8 cellular contexts compared by ENCODE assay signal in genomic region chr2:158456309-158457066, GRCh38. TPM values are rescaled to one million over a fixed set of nuclear protein-coding genes. Genes with fewer than 3 reads are reported as not detected.
A peak's percentile ranks its signal among the peaks of the same experiment; 100 is the strongest.
DNase-seq lines count a peak whose midpoint lies in the region; TF ChIP-seq lines count a peak whose summit lies in the region.

Gene CCDC148 (minus strand): TSS chr2:158456753. CDS start chr2:158456439, 314 bp downstream.
Gene PKP4 (plus strand): TSS chr2:158456952. CDS start chr2:158533185, 76,233 bp downstream.

- H3K9me3 ChIP-seq in SK-N-MC (ENCODE audit: low read depth, low read length) = no peaks in the 10 kb centered on the region

- H3K27ac ChIP-seq in SK-N-MC = no peak within 1 kb of the TSS

- peaks cover 37% of the 10 kb centered on the region for H3K4me1 Mint-ChIP-seq in HFFc6 (ENCODE audit: low read depth)
- H3K4me1 Mint-ChIP-seq in activated naive CD4-positive, alpha-beta T cell treated with anti-CD3 and anti-CD28 coated beads, Interleukin-2, amount 50 U/mL, for 24 hours = peaks cover 27% of the 10 kb centered on the region

- no peaks in the 10 kb centered on the region for H3K36me3 ChIP-seq in SK-N-MC (ENCODE audit: insufficient read depth, low read length)

- peak; percentile 34 for TF ChIP-seq POLR2A in NB4 (IDR thresholded peaks at IDR 0.05; ENCODE audit: extremely low read depth, insufficient read length)

- no peak; the same call in 1 of the 2 replicates for TF ChIP-seq CTCF in HFFc6 (IDR thresholded peaks at IDR 0.05)
- TF ChIP-seq CTCF in NB4 (IDR thresholded peaks at IDR 0.05; ENCODE audit: low read depth, low read length) = no peak

- H3K36me3 Mint-ChIP-seq in HFFc6 (ENCODE audit: low read depth) = no peaks in the 10 kb centered on the region
- no peaks in the 10 kb centered on the region for H3K36me3 Mint-ChIP-seq in activated naive CD4-positive, alpha-beta T cell treated with anti-CD3 and anti-CD28 coated beads, Interleukin-2, amount 50 U/mL, for 24 hours

- H3K4me3 Mint-ChIP-seq in HFFc6 = peak within 1 kb of the TSS; percentile 97
- peak within 1 kb of the TSS; percentile 93 for H3K4me3 Mint-ChIP-seq in activated naive CD4-positive, alpha-beta T cell treated with anti-CD3 and anti-CD28 coated beads, Interleukin-2, amount 50 U/mL, for 24 hours

- H3K27me3 Mint-ChIP-seq in HFFc6 (ENCODE audit: insufficient read depth) = no peaks in the 10 kb centered on the region
- no peaks in the 10 kb centered on the region for H3K27me3 Mint-ChIP-seq in activated naive CD4-positive, alpha-beta T cell treated with anti-CD3 and anti-CD28 coated beads, Interleukin-2, amount 50 U/mL, for 24 hours

- DNase-seq in GM04504 (ENCODE audit: low read depth) (peak; percentile 83), HFFc6 (peak; percentile 88), NB4 (ENCODE audit: low read depth) (peak; percentile 95), SK-N-MC (ENCODE audit: low read depth, low spot score) (no peak), globus pallidus (ENCODE audit: low spot score) (peak; percentile 94), nucleus accumbens (lab: John Stamatoyannopoulos, UW) (peak; percentile 40 to 94 (median 89)), superior temporal gyrus (ENCODE audit: extremely low spot score) (peak; percentile 93)

- H3K27ac Mint-ChIP-seq in HFFc6 = peak within 1 kb of the TSS; percentile 91
- H3K27ac Mint-ChIP-seq in activated naive CD4-positive, alpha-beta T cell treated with anti-CD3 and anti-CD28 coated beads, Interleukin-2, amount 50 U/mL, for 24 hours = peak within 1 kb of the TSS; percentile 87

- H3K4me3 ChIP-seq in NB4 (ENCODE audit: low read depth, low read length) = peak within 1 kb of the TSS; percentile 74
- H3K4me3 ChIP-seq in SK-N-MC = peak within 1 kb of the TSS; percentile 96

- H3K9me3 Mint-ChIP-seq in HFFc6 = no peaks in the 10 kb centered on the region
- H3K9me3 Mint-ChIP-seq in activated naive CD4-positive, alpha-beta T cell treated with anti-CD3 and anti-CD28 coated beads, Interleukin-2, amount 50 U/mL, for 24 hours = no peaks in the 10 kb centered on the region

- peak within 1 kb of the TSS; percentile 80 for H3K9ac ChIP-seq in SK-N-MC (ENCODE audit: insufficient read length)

RNA-seq across cellular contexts. Expression of gene CCDC148, which starts in this region (rescaled TPM):
- 1 to 10 TPM in 2 of 6 experiments, under 1 TPM in 4; 0.66 to 1.3 (median 0.84) TPM for total RNA-seq in HFFc6 (2021; fragmentation: NEBNext Ultra II Directional; extraction: Animal tissue kit (Norgen Biotek cat#: 25700))

RNA-seq across cellular contexts. Expression of gene PKP4, which starts in this region (rescaled TPM):
- total RNA-seq in HFFc6 (2021; fragmentation: NEBNext Ultra II Directional; extraction: Animal tissue kit (Norgen Biotek cat#: 25700)) = 10 to 100 TPM; 35.9 to 48.9 (median 43.5) TPM
